ENCODE assay signal across 18 cellular contexts in the genomic region with DNA sequence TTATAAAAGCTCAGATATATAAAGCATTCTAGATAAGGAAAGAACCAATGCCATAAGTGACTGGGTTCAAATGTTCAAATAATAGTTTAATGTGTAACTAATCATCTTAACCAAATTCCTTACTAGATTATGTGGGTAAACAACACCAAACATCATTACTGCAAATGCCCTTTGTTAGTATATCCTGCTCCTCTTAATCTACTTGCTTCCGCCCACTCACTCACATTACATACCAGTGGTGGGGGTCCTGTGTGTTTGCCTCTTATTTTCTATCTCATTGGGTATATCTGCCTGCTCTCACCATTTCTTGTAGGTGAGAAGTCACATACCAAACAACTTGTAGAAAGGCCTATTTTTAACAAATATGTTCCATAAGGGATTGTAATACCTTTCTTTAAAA.
DNase-seq lines count a peak whose midpoint lies in the region; FAIRE-seq and TF ChIP-seq lines count a peak whose summit lies in the region.
"Had no signal": no experiment of that assay in that cellular context is flagged by ENCODE, and none has a peak within 500 bp of the region (broad histone marks: within the 10 kb centered on the region; RNA-seq: fewer than 3 reads in every experiment).

No MANE protein-coding gene starts in this region.

- CTCF ChIA-PET in H1 (lab: Charles Lee; ENCODE audit: partially characterized antibody): no interaction called here

- H3K27me3 ChIP-seq in H1 (replicated peaks in 1 of 4; ENCODE audit: control insufficient read depth in 3 of 4, extremely low read depth in 1 of 4, insufficient read depth in 3 of 4, low read length in 3 of 4) (no peaks in the 10 kb centered on the region), neuronal stem cell (ENCODE audit: control insufficient read depth in 3 of 3, insufficient read depth in 3 of 3, low read depth in 1 of 3, low read length in 3 of 3) (no peaks in the 10 kb centered on the region)
- H3K27me3 ChIP-seq: BLaER1 had no signal

- no peaks in the 10 kb centered on the region for H3K36me3 ChIP-seq in H1 (ENCODE audit: control insufficient read depth in 2 of 4, insufficient read depth in 4 of 4, low read length in 3 of 4)
- H3K36me3 ChIP-seq in neuronal stem cell (replicated peaks in 1 of 2; ENCODE audit: control insufficient read depth in 2 of 2, insufficient read depth in 2 of 2, low read length in 2 of 2): no peaks in the 10 kb centered on the region
- H3K36me3 ChIP-seq: BLaER1, HAP-1 had no signal

- H3K23me2 ChIP-seq in H1 (ENCODE audit: low read depth, low read length): no peaks in the 10 kb centered on the region

- TF ChIP-seq RAD21 in H1 (IDR thresholded peaks at IDR 0.05 in 1 of 2, conservative IDR thresholded peaks at IDR 0.05 in 1 of 2; ENCODE audit: low read depth in 2 of 2, low read length in 2 of 2): no peak

- no peak overlapping the region for H3K9ac ChIP-seq in H1 (replicated peaks in 1 of 4; ENCODE audit: extremely low read depth in 1 of 4, low read depth in 3 of 4, low read length in 3 of 4)
- no peak overlapping the region for H3K9ac ChIP-seq in neuronal stem cell (ENCODE audit: low read depth, low read length, poor library complexity)
- H3K9ac ChIP-seq: BLaER1 had no signal

- H2BK12ac ChIP-seq in H1 (ENCODE audit: low read depth, low read length) (no peak overlapping the region), neuronal stem cell (ENCODE audit: low read length) (no peak overlapping the region)

- DNase-seq in H1 (ENCODE audit: low read depth in 1 of 2, low spot score in 2 of 2) (no peak), iPS-NIHi11 (ENCODE audit: low spot score) (peak; percentile 10), neuronal stem cell (ENCODE audit: low spot score) (peak; percentile 14), LoVo (ENCODE audit: low spot score) (no peak), T-helper 9 cell (no peak), frontal cortex (ENCODE audit: low spot score in 2 of 2) (no peak)
- DNase-seq: Caco-2; CD4-positive, CD25-positive, alpha-beta regulatory T cell; CD8-positive, alpha-beta T cell; DMS153; DND-41; HFFc6 had no signal

- H4K8ac ChIP-seq in H1 (ENCODE audit: extremely low read depth, insufficient read depth, low read length): no peak overlapping the region
- no peak overlapping the region for H4K8ac ChIP-seq in neuronal stem cell (ENCODE audit: low read depth, low read length)

- H3K4me3 ChIP-seq in H1 (ENCODE audit: extremely low read depth in 1 of 4, insufficient read depth in 2 of 4, low read depth in 3 of 4, low read length in 4 of 4): no peak overlapping the region
- H3K4me3 ChIP-seq in neuronal stem cell (ENCODE audit: low read length in 2 of 2): no peak overlapping the region
- H3K4me3 ChIP-seq: BLaER1, HAP-1 had no signal

- no peak overlapping the region for H3K56ac ChIP-seq in H1 (replicated peaks; ENCODE audit: insufficient read length, low read depth, low read length)

- no peak overlapping the region for H4K91ac ChIP-seq in H1 (replicated peaks; ENCODE audit: insufficient read length, low read length)
- H4K91ac ChIP-seq in neuronal stem cell (ENCODE audit: low read depth, low read length, poor library complexity): no peak overlapping the region

- H3K9me3 ChIP-seq in H1 (ENCODE audit: insufficient read depth in 2 of 2, low read depth in 1 of 2, low read length in 1 of 2) (no peaks in the 10 kb centered on the region), neuronal stem cell (replicated peaks in 1 of 2; ENCODE audit: control insufficient read depth in 2 of 2, insufficient read depth in 1 of 2, low read depth in 1 of 2, low read length in 2 of 2) (no peaks in the 10 kb centered on the region)
- H3K9me3 ChIP-seq: BLaER1, Caco-2, HAP-1 had no signal

- H3K27ac ChIP-seq in H1 (ENCODE audit: low read depth, low read length) (no peak overlapping the region), neuronal stem cell (replicated peaks; ENCODE audit: low read length) (no peak overlapping the region)
- H3K27ac ChIP-seq: BLaER1, C4-2B had no signal

- H3K23ac ChIP-seq in H1 (ENCODE audit: insufficient read length) (no peak overlapping the region), neuronal stem cell (ENCODE audit: low read depth, low read length, poor library complexity) (no peak overlapping the region)

- H4K20me1 ChIP-seq in H1 (replicated peaks in 1 of 2; ENCODE audit: control insufficient read depth in 1 of 2, insufficient read depth in 2 of 2, low read length in 2 of 2): no peaks in the 10 kb centered on the region
- H4K20me1 ChIP-seq: BLaER1 had no signal

- no peak overlapping the region for H2BK15ac ChIP-seq in H1 (ENCODE audit: low read length)
- no peak overlapping the region for H2BK15ac ChIP-seq in neuronal stem cell (ENCODE audit: low read length)

- no peaks in the 10 kb centered on the region for H3K79me2 ChIP-seq in H1 (ENCODE audit: control insufficient read depth in 1 of 2, insufficient read depth in 2 of 2, low read length in 2 of 2)

- POLR2A ChIA-PET in H1 (lab: Charles Lee; ENCODE audit: partially characterized antibody): no interaction called here

- H2BK120ac ChIP-seq in H1 (replicated peaks; ENCODE audit: low read depth, low read length) (no peak overlapping the region), neuronal stem cell (ENCODE audit: low read depth, low read length) (no peak overlapping the region)

- H3K79me1 ChIP-seq in H1 (ENCODE audit: low read depth, low read length): no peaks in the 10 kb centered on the region
- no peaks in the 10 kb centered on the region for H3K79me1 ChIP-seq in neuronal stem cell (ENCODE audit: low read depth, low read length)

- no peak overlapping the region for H2BK5ac ChIP-seq in H1 (ENCODE audit: low read depth, low read length)
- no peak overlapping the region for H2BK5ac ChIP-seq in neuronal stem cell (ENCODE audit: low read length)

- H4K5ac ChIP-seq in H1 (ENCODE audit: insufficient read length, low read depth, low read length): no peak overlapping the region

- H3K4me2 ChIP-seq in H1 (ENCODE audit: insufficient read depth in 1 of 2, low read depth in 2 of 2, low read length in 2 of 2) (no peak overlapping the region), neuronal stem cell (ENCODE audit: insufficient read depth, low read length, poor library complexity, severe bottlenecking) (no peak overlapping the region)
- H3K4me2 ChIP-seq: BLaER1 had no signal

- H3K14ac ChIP-seq in H1 (ENCODE audit: insufficient read length): no peak overlapping the region
- H3K14ac ChIP-seq in neuronal stem cell (ENCODE audit: low read length): no peak overlapping the region

- H2AK5ac ChIP-seq in H1 (ENCODE audit: low read depth, low read length) (no peak overlapping the region), neuronal stem cell (ENCODE audit: low read depth, low read length) (no peak overlapping the region)

- FAIRE-seq in H1 (lab: Jason Lieb, UNC): no peak
- FAIRE-seq in frontal cortex (lab: Jason Lieb, UNC): no peak
- FAIRE-seq: G401.6, GM12892, H54 had no signal

- 91% methylated on average over 1 of the region's 1 CpG; no CpG with 5 or more reads in 1 of the 2 experiments for whole genome bisulfite sequencing in H1 (ENCODE audit: extremely low coverage in 1 of 2, insufficient coverage in 1 of 2, insufficient read length in 1 of 2, insufficient replicate concordance in 2 of 2, low coverage in 1 of 2, low lambda C conversion rate in 2 of 2, missing lambda C conversion rate in 1 of 2), 2 experiments
- no CpG with 5 or more reads among the region's 1 CpG for WGBS in neuronal stem cell (ENCODE audit: extremely low coverage in 2 of 2, insufficient read length in 2 of 2, insufficient replicate concordance in 1 of 2), 2 donors

- no peak for TF ChIP-seq POLR2A in H1 (IDR thresholded peaks at IDR 0.05; ENCODE audit: control extremely low read depth in 1 of 2, low read depth in 2 of 2, low read length in 2 of 2)

- no peak overlapping the region for H3K4ac ChIP-seq in H1 (replicated peaks; ENCODE audit: insufficient read length, low read depth, low read length)
- no peak overlapping the region for H3K4ac ChIP-seq in neuronal stem cell (ENCODE audit: low read length)

- no peak for TF ChIP-seq CTCF in H1 (IDR thresholded peaks at IDR 0.05; ENCODE audit: control extremely low read depth in 1 of 3, insufficient read depth in 1 of 3, low read depth in 1 of 3, low read length in 3 of 3)

- no peak for TF ChIP-seq EP300 in H1 (IDR thresholded peaks at IDR 0.05; ENCODE audit: borderline replicate concordance in 1 of 2, low read depth in 2 of 2, low read length in 2 of 2)

- no peak overlapping the region for H2BK20ac ChIP-seq in H1 (ENCODE audit: low read length)

- no peak overlapping the region for H3K18ac ChIP-seq in H1 (ENCODE audit: extremely low read depth, low read length)
- no peak overlapping the region for H3K18ac ChIP-seq in neuronal stem cell (ENCODE audit: low read length)

- H2AFZ ChIP-seq in H1 (ENCODE audit: low read length): no peak overlapping the region
- H2AFZ ChIP-seq in neuronal stem cell (ENCODE audit: low read length): no peak overlapping the region

- H3K4me1 ChIP-seq in H1 (replicated peaks in 1 of 4; ENCODE audit: control insufficient read depth in 3 of 4, insufficient read depth in 4 of 4, low read length in 3 of 4): no peaks in the 10 kb centered on the region
- no peaks in the 10 kb centered on the region for H3K4me1 ChIP-seq in neuronal stem cell (ENCODE audit: control insufficient read depth in 2 of 2, insufficient read depth in 1 of 2, low read depth in 1 of 2, low read length in 2 of 2)
- H3K4me1 ChIP-seq: BLaER1, Caco-2 had no signal

TF ChIP-seq in H1, 55 proteins besides CTCF, POLR2A, EP300 and RAD21:
- no peak for TF ChIP-seq YY1 (IDR thresholded peaks at IDR 0.05; ENCODE audit: low read depth, low read length)
- peak; percentile 95 for TF ChIP-seq EGR1 (IDR thresholded peaks at IDR 0.05; ENCODE audit: borderline replicate concordance, low read depth, low read length)
- no peak for TF ChIP-seq SP4 (IDR thresholded peaks at IDR 0.05; ENCODE audit: low read length)

Comparison
In these comparisons a context has a peak if more than half of its experiments do, and no peak if none do; other contexts are left out.
1. DNase-seq: peak in iPS-NIHi11 (single experiment) and neuronal stem cell (single experiment); none in H1 (0 of 2), LoVo (single experiment), T-helper 9 cell (single experiment) and frontal cortex (0 of 2).